ENCODE assay signal across 22 cellular contexts in the genomic region with DNA sequence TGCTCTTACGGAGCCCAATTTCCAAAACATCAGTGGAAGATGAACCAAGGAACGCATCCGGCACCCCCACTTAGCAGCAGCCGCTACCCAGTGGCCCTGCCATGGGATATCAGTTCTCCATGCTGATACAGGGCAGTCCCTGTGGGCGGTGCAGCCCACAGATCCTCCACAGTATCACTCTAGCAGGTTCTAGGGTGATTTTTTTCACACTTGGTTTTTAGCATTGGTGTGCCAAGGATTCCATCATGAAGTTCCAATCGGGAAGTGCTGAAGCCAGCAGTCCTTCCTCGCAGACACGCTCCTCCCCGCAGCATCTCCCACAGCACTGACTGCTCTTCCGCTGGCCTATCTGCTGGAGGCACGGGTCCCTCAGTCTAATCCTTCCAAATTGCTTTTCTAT.
A peak's percentile ranks its signal among the peaks of the same experiment; 100 is the strongest.
DNase-seq lines count a peak whose midpoint lies in the region; ATAC-seq and TF ChIP-seq lines count a peak whose summit lies in the region.
"Had no signal": no experiment of that assay in that cellular context is flagged by ENCODE, and none has a peak within 500 bp of the region (broad histone marks: within the 10 kb centered on the region; RNA-seq: fewer than 3 reads in every experiment).

No MANE protein-coding gene starts in this region.

- no peak overlapping the region for H3K4me3 Mint-ChIP-seq in activated CD4-positive, alpha-beta T cell treated with anti-CD3 and anti-CD28 coated beads, Interleukin-2, amount 10 ng/mL, durations not matched to agents 24 days and 14 days
- H3K4me3 Mint-ChIP-seq in activated CD4-positive, alpha-beta T cell treated with anti-CD3 and anti-CD28 coated beads for 36 hours = no peak overlapping the region
- H3K4me3 Mint-ChIP-seq: B cell; CD14-positive monocyte; CD4-positive, alpha-beta T cell; CD8-positive, alpha-beta memory T cell; HFFc6 had no signal

- no peak overlapping the region for H3K27ac Mint-ChIP-seq in activated CD4-positive, alpha-beta T cell treated with anti-CD3 and anti-CD28 coated beads, Interleukin-2, amount 10 ng/mL, durations not matched to agents 24 days and 14 days
- H3K27ac Mint-ChIP-seq in activated CD4-positive, alpha-beta T cell treated with anti-CD3 and anti-CD28 coated beads for 36 hours = no peak overlapping the region
- H3K27ac Mint-ChIP-seq: B cell; CD4-positive, alpha-beta T cell; HFFc6 had no signal

- H3K27me3 Mint-ChIP-seq in activated CD4-positive, alpha-beta T cell treated with anti-CD3 and anti-CD28 coated beads, Interleukin-2, amount 10 ng/mL, durations not matched to agents 24 days and 14 days = no peaks in the 10 kb centered on the region
- peaks cover 2% of the 10 kb centered on the region for H3K27me3 Mint-ChIP-seq in activated CD4-positive, alpha-beta T cell treated with anti-CD3 and anti-CD28 coated beads for 36 hours

- peaks cover 20% of the 10 kb centered on the region for H3K4me1 Mint-ChIP-seq in activated CD4-positive, alpha-beta T cell treated with anti-CD3 and anti-CD28 coated beads, Interleukin-2, amount 10 ng/mL, durations not matched to agents 24 days and 14 days
- H3K4me1 Mint-ChIP-seq in activated CD4-positive, alpha-beta T cell treated with anti-CD3 and anti-CD28 coated beads for 36 hours = peaks cover 29% of the 10 kb centered on the region
- H3K4me1 Mint-ChIP-seq: B cell; CD8-positive, alpha-beta memory T cell had no signal

- H3K27me3 ChIP-seq in right atrium auricular region = no peaks in the 10 kb centered on the region
- no peaks in the 10 kb centered on the region for H3K27me3 ChIP-seq in skeletal muscle tissue (ENCODE audit: control insufficient read depth in 3 of 3, insufficient read depth in 3 of 3, low read length in 3 of 3)
- H3K27me3 ChIP-seq: BLaER1 treated with 17β-estradiol and CSF1 and Interleukin-3, amounts not matched to agents 10 nM and 100 nM had no signal

- CTCF ChIA-PET in activated CD4-positive, alpha-beta T cell treated with anti-CD3 and anti-CD28 coated beads for 36 hours (lab: Charles Lee) = no interaction called here

- TF ChIP-seq CTCF in right atrium auricular region (IDR thresholded peaks at IDR 0.05) = no peak

- H3K9me3 Mint-ChIP-seq in activated CD4-positive, alpha-beta T cell treated with anti-CD3 and anti-CD28 coated beads, Interleukin-2, amount 10 ng/mL, durations not matched to agents 24 days and 14 days = peaks cover 17% of the 10 kb centered on the region
- peaks cover 4% of the 10 kb centered on the region for H3K9me3 Mint-ChIP-seq in activated CD4-positive, alpha-beta T cell treated with anti-CD3 and anti-CD28 coated beads for 36 hours (ENCODE audit: low read depth)
- H3K9me3 Mint-ChIP-seq: CD4-positive, alpha-beta T cell; CD8-positive, alpha-beta memory T cell; HFFc6 had no signal

- intact Hi-C loops in activated CD4-positive, alpha-beta T cell treated with anti-CD3 and anti-CD28 coated beads, Interleukin-2, amount 10 ng/mL, durations not matched to agents 24 days and 14 days (cut with micrococcal nuclease) = no loop called here
- intact Hi-C loops in activated CD4-positive, alpha-beta T cell treated with anti-CD3 and anti-CD28 coated beads for 36 hours (cut with DNase I, micrococcal nuclease) = no loop called here
- intact Hi-C loops in left ventricle myocardium superior (cut with micrococcal nuclease) = no loop called here

- H3K4me1 ChIP-seq in right atrium auricular region = peaks cover 0 to 15% of the 10 kb centered on the region in 2 donors
- peaks cover 15 to 42% (median 31%) of the 10 kb centered on the region in 3 donors for H3K4me1 ChIP-seq in skeletal muscle tissue (ENCODE audit: control insufficient read depth in 3 of 3, insufficient read depth in 3 of 3, low read length in 3 of 3)
- H3K4me1 ChIP-seq: HAP-1 had no signal

- no peak for ATAC-seq in activated CD4-positive, alpha-beta T cell treated with anti-CD3 and anti-CD28 coated beads for 36 hours
- ATAC-seq in left ventricle myocardium superior (no peak), HG02973 (IDR thresholded peaks at IDR 0.05; ENCODE audit: unreplicated experiment) (no peak), GM21717 (IDR thresholded peaks at IDR 0.05; ENCODE audit: unreplicated experiment) (no peak)
- ATAC-seq: GM12878 had no signal

- H3K36me3 ChIP-seq in right atrium auricular region = no peaks in the 10 kb centered on the region
- H3K36me3 ChIP-seq in skeletal muscle tissue (ENCODE audit: control insufficient read depth in 3 of 3, insufficient read depth in 3 of 3, low read length in 3 of 3) = no peaks in the 10 kb centered on the region
- H3K36me3 ChIP-seq: BLaER1 treated with 17β-estradiol and CSF1 and Interleukin-3, amounts not matched to agents 10 nM and 100 nM; HAP-1 had no signal

- DNase-seq in activated CD4-positive, alpha-beta T cell treated with anti-CD3 and anti-CD28 coated beads, Interleukin-2, amount 10 ng/mL, durations not matched to agents 24 days and 14 days = peak; percentile 46
- no peak for DNase-seq in activated CD4-positive, alpha-beta T cell treated with anti-CD3 and anti-CD28 coated beads for 36 hours
- DNase-seq in right atrium auricular region (ENCODE audit: low spot score) (peak; percentile 47), left ventricle myocardium superior (no peak), NCI-H2171 treated with DMSO at 0.1 percent for 48 hours (lab: John Stamatoyannopoulos, UW) (no peak)
- DNase-seq: CD4-positive, alpha-beta T cell; CD8-positive, alpha-beta memory T cell; DMS 273 treated with DMSO at 0.1 percent for 48 hours; DMS79; EL; GDM1; GOT3; HFFc6 had no signal

- H3K9me3 ChIP-seq in right atrium auricular region (no peaks in the 10 kb centered on the region), skeletal muscle tissue (ENCODE audit: control insufficient read depth in 3 of 3, low read length in 3 of 3) (no peaks in the 10 kb centered on the region)
- H3K9me3 ChIP-seq: HAP-1 had no signal

- H3K4me3 ChIP-seq in right atrium auricular region (no peak overlapping the region), skeletal muscle tissue (ENCODE audit: low read length in 3 of 3) (peak overlapping the region in 1 of 3 donors; percentile 11)
- H3K4me3 ChIP-seq: BLaER1 treated with 17β-estradiol and CSF1 and Interleukin-3, amounts not matched to agents 10 nM and 100 nM; GM12878; HAP-1 had no signal

- H3K27ac ChIP-seq in right atrium auricular region = no peak overlapping the region
- peak overlapping the region; percentile 93 for H3K27ac ChIP-seq in skeletal muscle tissue (ENCODE audit: low read depth, low read length)
- H3K27ac ChIP-seq: 22Rv1; BLaER1 treated with 17β-estradiol and CSF1 and Interleukin-3, amounts not matched to agents 10 nM and 100 nM had no signal

- POLR2A ChIA-PET in activated CD4-positive, alpha-beta T cell treated with anti-CD3 and anti-CD28 coated beads for 36 hours (lab: Charles Lee) = interaction anchor here (0.6 kb wide), 1 partner anchor 106 kb away, joined by 5 read pairs; no protein-coding TSS in a partner anchor

- peaks cover 11% of the 10 kb centered on the region for H3K36me3 Mint-ChIP-seq in activated CD4-positive, alpha-beta T cell treated with anti-CD3 and anti-CD28 coated beads, Interleukin-2, amount 10 ng/mL, durations not matched to agents 24 days and 14 days (ENCODE audit: low read depth)
- H3K36me3 Mint-ChIP-seq in activated CD4-positive, alpha-beta T cell treated with anti-CD3 and anti-CD28 coated beads for 36 hours (ENCODE audit: low read depth) = no peaks in the 10 kb centered on the region
- H3K36me3 Mint-ChIP-seq: CD14-positive monocyte had no signal

- peak overlapping the region in 2 of 3 donors; percentile 34 to 52 for H3K9ac ChIP-seq in skeletal muscle tissue (ENCODE audit: low read depth in 1 of 3, low read length in 3 of 3)
- H3K9ac ChIP-seq: BLaER1 treated with 17β-estradiol and CSF1 and Interleukin-3, amounts not matched to agents 10 nM and 100 nM had no signal

Comparison
In these comparisons a context has a peak if more than half of its experiments do, and no peak if none do; other contexts are left out.
1. DNase-seq: peak in activated CD4-positive, alpha-beta T cell treated with anti-CD3 and anti-CD28 coated beads, Interleukin-2, amount 10 ng/mL, durations not matched to agents 24 days and 14 days (single experiment) and right atrium auricular region (single experiment); none in activated CD4-positive, alpha-beta T cell treated with anti-CD3 and anti-CD28 coated beads for 36 hours (single experiment), left ventricle myocardium superior (single experiment) and NCI-H2171 treated with DMSO at 0.1 percent for 48 hours (single experiment).